In the genomic region with DNA sequence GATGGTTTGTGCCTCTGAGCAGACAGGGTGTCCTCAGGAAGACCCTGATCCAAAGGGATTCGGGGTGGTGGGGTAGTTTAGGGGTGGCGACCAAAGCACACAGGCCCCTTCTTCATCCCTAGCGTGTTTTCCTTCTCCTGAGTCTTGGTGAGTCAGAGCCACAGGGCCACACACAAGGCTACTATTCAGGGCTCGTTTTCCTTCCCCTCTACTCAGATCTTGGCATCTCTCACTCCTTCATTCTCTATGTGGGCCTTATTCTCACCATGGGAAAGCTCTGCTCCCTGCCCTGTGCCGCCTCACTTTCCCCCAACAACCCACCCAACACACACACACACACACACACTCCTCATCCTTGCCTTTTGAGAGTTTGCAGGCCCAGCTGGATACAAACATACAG, we compare ENCODE assay signal across 11 cellular contexts. TPM values are rescaled to one million over a fixed set of nuclear protein-coding genes. Genes with fewer than 3 reads are reported as not detected.
DNase-seq lines count a peak whose midpoint lies in the region; ATAC-seq and TF ChIP-seq lines count a peak whose summit lies in the region.
"Had no signal": no experiment of that assay in that cellular context is flagged by ENCODE, and none has a peak within 500 bp of the region (broad histone marks: within the 10 kb centered on the region; RNA-seq: fewer than 3 reads in every experiment).

No MANE protein-coding gene starts in this region.

- H3K36me3 Mint-ChIP-seq in T-helper 17 cell (ENCODE audit: low read depth), result no peaks in the 10 kb centered on the region
- H3K36me3 Mint-ChIP-seq: natural killer cell treated with Interleukin-12 subunit alpha and Interleukin-12 subunit beta and Interleukin-15 and Interleukin-18, amount 100 ng/mL, for 72 hours had no signal

- no peaks in the 10 kb centered on the region for H3K9me3 ChIP-seq in T-helper 17 cell (ENCODE audit: control insufficient read depth, low read length, poor library complexity, severe bottlenecking)
- H3K9me3 ChIP-seq in fibroblast of lung (ENCODE audit: control insufficient read depth, insufficient read depth, low read depth, low read length), result no peaks in the 10 kb centered on the region
- no peaks in the 10 kb centered on the region for H3K9me3 ChIP-seq in prostate gland

- peaks cover 7% of the 10 kb centered on the region for H3K4me1 Mint-ChIP-seq in T-helper 17 cell

- H3K27me3 ChIP-seq in fibroblast of lung (ENCODE audit: control insufficient read depth, insufficient read depth, low read length) (no peaks in the 10 kb centered on the region), prostate gland (replicated peaks; ENCODE audit: insufficient read depth) (no peaks in the 10 kb centered on the region)

- no peak for TF ChIP-seq POLR2A in prostate gland (IDR thresholded peaks at IDR 0.05)

- H2AFZ ChIP-seq in fibroblast of lung (ENCODE audit: low read length), result no peak overlapping the region

- H3K27me3 Mint-ChIP-seq in T-helper 17 cell, result peaks cover 46% of the 10 kb centered on the region

- H3K4me3 Mint-ChIP-seq in T-helper 17 cell, result no peak overlapping the region

- H3K27ac Mint-ChIP-seq in T-helper 17 cell, result peak overlapping the region; percentile 75
- H3K27ac Mint-ChIP-seq: activated naive CD4-positive, alpha-beta T cell treated with anti-CD3 and anti-CD28 coated beads for 36 hours; natural killer cell treated with Interleukin-12 subunit alpha and Interleukin-12 subunit beta and Interleukin-15 and Interleukin-18, amount 100 ng/mL, for 72 hours had no signal

- H4K20me1 ChIP-seq in fibroblast of lung (ENCODE audit: control insufficient read depth, extremely low read depth, insufficient read depth, low read length), result no peaks in the 10 kb centered on the region

- TF ChIP-seq CTCF in fibroblast of lung (conservative IDR thresholded peaks at IDR 0.05 in 1 of 2, IDR thresholded peaks at IDR 0.05 in 1 of 2; ENCODE audit: low read depth in 1 of 2, low read length in 2 of 2) (no peak), prostate gland (IDR thresholded peaks at IDR 0.05) (no peak)

- no peak overlapping the region for H3K9ac ChIP-seq in fibroblast of lung (ENCODE audit: insufficient read depth, low read length)

- H3K4me2 ChIP-seq in fibroblast of lung (ENCODE audit: extremely low read depth, insufficient read depth, low read length), result no peak overlapping the region

- DNase-seq in Ammon's horn (ENCODE audit: low spot score) (peak; percentile 30), T-helper 17 cell (no peak), fibroblast of lung (ENCODE audit: low read depth in 2 of 2) (peak; percentile 31 to 61), prostate gland (ENCODE audit: low spot score) (no peak), SKM-1 treated with dmso at 0.1 percent for 144 hours (lab: John Stamatoyannopoulos, UW; ENCODE audit: unreplicated experiment) (no peak), NCI-H524 treated with DMSO at 0.1 percent for 48 hours (lab: John Stamatoyannopoulos, UW) (no peak), NCI-H69 (lab: John Stamatoyannopoulos, UW) (no peak), RPMI8226 (no peak)
- DNase-seq: activated naive CD4-positive, alpha-beta T cell treated with anti-CD3 and anti-CD28 coated beads for 36 hours had no signal

- intact Hi-C loops in prostate gland (cut with DNase I), result loop anchor here (2.0 kb wide), 1 partner anchor 68 kb away; the partner anchor contains the start of gene CTTNBP2NL

- no peak overlapping the region for H3K4me3 ChIP-seq in fibroblast of lung (replicated peaks in 1 of 4; ENCODE audit: control extremely low read depth in 1 of 4, insufficient read depth in 1 of 4, low read depth in 3 of 4, low read length in 4 of 4)
- no peak overlapping the region for H3K4me3 ChIP-seq in prostate gland

- peak overlapping the region; percentile 50 for H3K27ac ChIP-seq in fibroblast of lung (ENCODE audit: insufficient read depth, low read length)
- H3K27ac ChIP-seq in prostate gland, result peak overlapping the region; percentile 70
- H3K27ac ChIP-seq: HL-60 had no signal

- no peaks in the 10 kb centered on the region for H3K79me2 ChIP-seq in fibroblast of lung (ENCODE audit: control insufficient read depth, insufficient read depth, low read length)

- ATAC-seq in T-helper 17 cell, result no peak

- H3K4me1 ChIP-seq in fibroblast of lung (ENCODE audit: control insufficient read depth, extremely low read depth, insufficient read depth, low read length) (peaks cover 14% of the 10 kb centered on the region), prostate gland (replicated peaks) (peaks cover 6% of the 10 kb centered on the region)

- H3K36me3 ChIP-seq in fibroblast of lung (ENCODE audit: control insufficient read depth, insufficient read depth, low read length), result no peaks in the 10 kb centered on the region
- H3K36me3 ChIP-seq in prostate gland, result no peaks in the 10 kb centered on the region

- WGBS in prostate gland, result 55% methylated on average over 5 of the region's 5 CpGs

RNA-seq across cellular contexts. Expression of gene WNT2B, which starts 43.6 kb away (rescaled TPM):
- total RNA-seq in T-helper 17 cell, result under 1 TPM; 0.13 to 0.37 TPM
- total RNA-seq in fibroblast of lung, result 1.5 and 3.5 TPM in 2 replicates
- 1.3 and 2.0 TPM in 2 replicates for polyA plus RNA-seq in fibroblast of lung
- polyA plus RNA-seq in fibroblast of lung (2012), result 1.7 and 1.9 TPM in 2 replicates
- 2.5 and 2.8 TPM in 2 replicates for polyA minus RNA-seq in fibroblast of lung (ENCODE audit: low replicate concordance)
- total RNA-seq in prostate gland, result 10 to 100 TPM in 1 of 2 donors, 1 to 10 TPM in 1; 3.2 to 19.7 TPM

Comparison
In these comparisons a context has a peak if more than half of its experiments do, and no peak if none do; other contexts are left out.
1. DNase-seq: peak in Ammon's horn (single experiment) and fibroblast of lung (2 of 2); none in T-helper 17 cell (0 of 3), prostate gland (single experiment), SKM-1 treated with dmso at 0.1 percent for 144 hours (single experiment), NCI-H524 treated with DMSO at 0.1 percent for 48 hours (single experiment), NCI-H69 (single experiment) and RPMI8226 (single experiment).